ENCODE assay signal across 8 cellular contexts in the genomic region with DNA sequence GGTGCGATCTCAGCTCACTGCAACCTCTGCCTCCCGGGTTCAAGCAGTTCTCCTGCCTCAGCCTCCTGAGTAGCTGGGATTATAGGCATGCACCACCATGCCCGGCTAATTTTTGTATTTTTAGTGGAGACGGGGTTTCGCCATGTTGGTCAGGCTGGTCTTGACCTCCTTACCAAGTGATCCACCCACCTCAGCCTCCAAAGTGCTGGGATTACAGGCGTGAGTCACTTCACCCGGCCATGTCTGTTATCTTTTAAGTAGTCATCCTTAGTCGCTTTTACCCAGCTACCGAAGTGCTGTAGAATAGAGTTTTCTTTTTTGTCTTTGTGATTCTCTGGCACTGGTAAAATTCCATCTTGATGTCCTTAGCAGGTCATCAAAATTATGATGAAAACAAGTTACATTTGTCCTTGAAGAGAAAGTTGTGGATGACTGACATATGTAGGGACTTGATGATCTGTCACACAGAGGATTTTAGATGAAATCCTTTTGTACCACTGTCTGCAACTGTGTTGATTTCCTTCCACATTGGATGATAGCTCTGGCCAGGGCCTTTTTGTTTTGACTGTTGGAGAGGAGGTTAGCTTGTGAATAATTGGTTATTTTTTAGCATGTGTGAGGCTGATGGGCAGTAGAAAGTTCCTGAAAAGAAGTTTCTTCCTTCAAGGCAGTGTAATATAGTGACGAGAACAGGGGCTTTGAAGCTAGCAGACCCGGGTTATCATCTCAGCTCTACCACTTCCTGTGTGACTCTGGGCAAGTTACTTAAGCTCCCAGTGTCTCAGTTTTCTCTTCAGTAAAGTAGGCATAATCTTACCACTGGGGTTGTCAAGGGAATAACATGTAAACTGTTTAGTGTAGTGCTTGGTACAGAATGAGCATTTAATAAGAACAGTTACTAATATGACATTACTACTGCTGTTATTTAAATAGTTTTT. TPM values are rescaled to one million over a fixed set of nuclear protein-coding genes. Genes with fewer than 3 reads are reported as not detected.
DNase-seq lines count a peak whose midpoint lies in the region; ATAC-seq, FAIRE-seq and TF ChIP-seq lines count a peak whose summit lies in the region.

No MANE protein-coding gene starts in this region.

- H3K27me3 ChIP-seq in body of pancreas (no peaks in the 10 kb centered on the region), BE2C (no peaks in the 10 kb centered on the region)

- peak; percentile 30 to 35 for DNase-seq in activated T-cell treated with anti-CD3 and anti-CD28 coated beads, Interleukin-2, amount 50 U/mL, for 48 hours
- DNase-seq in mucosa of descending colon (no peak), kidney (no peak), NCI-H1092 (lab: John Stamatoyannopoulos, UW) (no peak), body of pancreas (no peak), BE2C (no peak)

- 83 to 87% methylated on average over 11 of the region's 11 CpGs for WGBS in body of pancreas, 2 donors

- ATAC-seq in GM18505 (IDR thresholded peaks at IDR 0.05; ENCODE audit: unreplicated experiment): peak; percentile 48
- peak; percentile 31 for ATAC-seq in HG03060 (IDR thresholded peaks at IDR 0.05; ENCODE audit: low read depth, unreplicated experiment)
- peak; percentile 70 for ATAC-seq in mucosa of descending colon
- ATAC-seq in body of pancreas: no peak

- intact Hi-C loops in mucosa of descending colon (cut with DNase I, micrococcal nuclease): no loop called here
- intact Hi-C loops in kidney (cut with DNase I): no loop called here
- intact Hi-C loops in body of pancreas (cut with DNase I): no loop called here

- H3K9me3 ChIP-seq in mucosa of descending colon (no peaks in the 10 kb centered on the region), kidney (ENCODE audit: control insufficient read depth in 1 of 2, low read length in 2 of 2) (no peaks in the 10 kb centered on the region), body of pancreas (no peaks in the 10 kb centered on the region), BE2C (no peaks in the 10 kb centered on the region)

- TF ChIP-seq CTCF in mucosa of descending colon (IDR thresholded peaks at IDR 0.05) (no peak), kidney (IDR thresholded peaks at IDR 0.05; ENCODE audit: borderline replicate concordance, extremely low read depth, insufficient read depth) (no peak), body of pancreas (IDR thresholded peaks at IDR 0.05) (no peak), BE2C (IDR thresholded peaks at IDR 0.05; ENCODE audit: low read depth, low read length) (no peak)

- TF ChIP-seq POLR2A in GM18505 (IDR thresholded peaks at IDR 0.05; ENCODE audit: borderline replicate concordance, extremely low read depth, insufficient read depth, insufficient read length): no peak
- no peak for TF ChIP-seq POLR2A in body of pancreas (IDR thresholded peaks at IDR 0.05)

- H3K9ac ChIP-seq in kidney (ENCODE audit: low read length in 2 of 2): no peak overlapping the region

- no peak for FAIRE-seq in kidney (lab: Jason Lieb, UNC)

- peaks cover 9% of the 10 kb centered on the region for H3K4me1 ChIP-seq in mucosa of descending colon (ENCODE audit: low read depth)
- peaks cover 0 to 13% of the 10 kb centered on the region in 2 donors for H3K4me1 ChIP-seq in kidney (ENCODE audit: control insufficient read depth in 1 of 2, insufficient read depth in 1 of 2, low read depth in 1 of 2, low read length in 2 of 2)
- no peaks in the 10 kb centered on the region for H3K4me1 ChIP-seq in body of pancreas
- no peaks in the 10 kb centered on the region for H3K4me1 ChIP-seq in BE2C

- H3K4me3 ChIP-seq in mucosa of descending colon: no peak overlapping the region
- no peak overlapping the region for H3K4me3 ChIP-seq in kidney (ENCODE audit: low read length in 2 of 2)
- H3K4me3 ChIP-seq in body of pancreas: no peak overlapping the region
- H3K4me3 ChIP-seq in BE2C (ENCODE audit: low read depth, low read length): no peak overlapping the region

- H3K27ac ChIP-seq in kidney (ENCODE audit: low read depth in 2 of 2, low read length in 2 of 2) (no peak overlapping the region), body of pancreas (no peak overlapping the region)

- H3K36me3 ChIP-seq in mucosa of descending colon (ENCODE audit: low read depth) (no peaks in the 10 kb centered on the region), kidney (ENCODE audit: control insufficient read depth in 1 of 2, insufficient read depth in 2 of 2, low read length in 2 of 2) (no peaks in the 10 kb centered on the region), body of pancreas (replicated peaks in 1 of 2; ENCODE audit: insufficient read depth in 1 of 2, low read depth in 2 of 2) (no peaks in the 10 kb centered on the region), BE2C (no peaks in the 10 kb centered on the region)

RNA-seq across cellular contexts. Expression of a gene that starts 18.8 kb away (rescaled TPM):
- total RNA-seq in mucosa of descending colon: 10 to 100 TPM; 40.4 to 49.6 (median 43.3) TPM
- total RNA-seq in kidney: 54.9 TPM
- polyA plus RNA-seq in kidney (ENCODE audit: insufficient read depth, low read depth, low replicate concordance): 15.3 TPM
- 10 to 100 TPM; 40.5 to 43.6 TPM for total RNA-seq in body of pancreas
- 7.4 TPM for polyA plus RNA-seq in BE2C (2012; ENCODE audit: insufficient read depth, insufficient read length, low read depth)

Comparison
In these comparisons a context has a peak if more than half of its experiments do, and no peak if none do; other contexts are left out.
1. DNase-seq: peak in activated T-cell treated with anti-CD3 and anti-CD28 coated beads, Interleukin-2, amount 50 U/mL, for 48 hours (2 of 2); none in mucosa of descending colon (0 of 3), kidney (single experiment), NCI-H1092 (single experiment), body of pancreas (0 of 4) and BE2C (single experiment).